Comparison of ENCODE assay signal across 1 cellular context in the genomic region with DNA sequence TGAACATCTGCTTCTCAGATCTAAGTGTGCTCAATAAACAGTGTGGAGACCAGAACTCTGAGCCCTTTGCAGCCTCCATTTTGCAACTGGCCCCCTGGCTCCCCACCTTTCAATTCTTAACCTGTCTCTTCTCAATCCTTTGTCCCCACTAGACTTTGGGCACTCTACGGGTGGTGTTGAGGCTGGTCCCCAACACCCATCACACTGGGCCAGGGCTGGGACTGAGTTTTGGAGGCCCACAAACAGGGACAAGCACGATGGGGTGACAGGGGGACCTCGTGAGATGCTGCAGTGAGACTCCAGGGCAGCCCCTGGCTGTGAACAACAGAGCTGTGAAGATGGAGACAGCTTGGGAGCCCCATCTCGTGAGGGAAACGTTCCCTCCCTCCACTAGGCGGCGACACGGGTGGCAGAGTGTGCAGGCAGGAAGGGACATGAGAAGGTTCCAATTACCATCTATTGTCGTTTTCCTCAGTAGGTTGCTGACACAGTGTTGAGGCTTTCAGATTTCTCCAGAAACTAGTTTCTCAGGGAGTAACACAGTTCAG.
TF ChIP-seq lines count a peak whose summit lies in the region.

No MANE protein-coding gene starts in this region.

TF ChIP-seq in H1, 55 proteins besides CTCF, POLR2A, EP300 and RAD21:
- no peak for TF ChIP-seq ATF2 (IDR thresholded peaks at IDR 0.05; ENCODE audit: low read length)
- peak; percentile 51; the same call in 1 of the 2 replicates for TF ChIP-seq MAX (IDR thresholded peaks at IDR 0.05)
- no peak for TF ChIP-seq ZNF274 (IDR thresholded peaks at IDR 0.05; ENCODE audit: borderline replicate concordance, extremely low read depth, low read length)
- TF ChIP-seq TAF1 (IDR thresholded peaks at IDR 0.05; ENCODE audit: low read depth, low read length) = no peak
- no peak for TF ChIP-seq ASH2L (IDR thresholded peaks at IDR 0.05; ENCODE audit: low read length)
- TF ChIP-seq, protein P1, sequence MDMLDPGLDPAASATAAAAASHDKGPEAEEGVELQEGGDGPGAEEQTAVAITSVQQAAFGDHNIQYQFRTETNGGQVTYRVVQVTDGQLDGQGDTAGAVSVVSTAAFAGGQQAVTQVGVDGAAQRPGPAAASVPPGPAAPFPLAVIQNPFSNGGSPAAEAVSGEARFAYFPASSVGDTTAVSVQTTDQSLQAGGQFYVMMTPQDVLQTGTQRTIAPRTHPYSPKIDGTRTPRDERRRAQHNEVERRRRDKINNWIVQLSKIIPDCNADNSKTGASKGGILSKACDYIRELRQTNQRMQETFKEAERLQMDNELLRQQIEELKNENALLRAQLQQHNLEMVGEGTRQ (IDR thresholded peaks at IDR 0.05; ENCODE audit: low read length) = no peak
- peak; percentile 48; the same call in 1 of the 2 replicates for TF ChIP-seq BACH1 (IDR thresholded peaks at IDR 0.05; ENCODE audit: low read length)
- no peak for TF ChIP-seq CHD7 (IDR thresholded peaks at IDR 0.05; ENCODE audit: insufficient replicate concordance, low read length)
- TF ChIP-seq CHD1 (IDR thresholded peaks at IDR 0.05; ENCODE audit: low read depth, low read length) = no peak
- TF ChIP-seq MAFK (IDR thresholded peaks at IDR 0.05; ENCODE audit: low read depth, low read length) = no peak
- no peak for TF ChIP-seq TCF12 (IDR thresholded peaks at IDR 0.05; ENCODE audit: low read depth, low read length)
- TF ChIP-seq TEAD4 (IDR thresholded peaks at IDR 0.05; ENCODE audit: low read depth, low read length) = no peak
- no peak for TF ChIP-seq SRF (IDR thresholded peaks at IDR 0.05; ENCODE audit: low read depth, low read length)
- TF ChIP-seq YY1 (IDR thresholded peaks at IDR 0.05; ENCODE audit: low read depth, low read length) = 0 out of 2 replicates have a peak, but pooled peaks have one; percentile 21
- TF ChIP-seq RFX5 (IDR thresholded peaks at IDR 0.05; ENCODE audit: borderline replicate concordance, low read depth, low read length) = no peak
- no peak for TF ChIP-seq SAP30 (IDR thresholded peaks at IDR 0.05; ENCODE audit: insufficient read depth, insufficient replicate concordance, low read length)
- TF ChIP-seq SIN3A (conservative IDR thresholded peaks at IDR 0.05 in 1 of 2, IDR thresholded peaks at IDR 0.05 in 1 of 2; ENCODE audit: low read depth in 1 of 2, low read length in 2 of 2) = 0 out of 4 replicates have a peak, but pooled peaks of 1 of the 2 experiments have one; percentile 28
- TF ChIP-seq NANOG (IDR thresholded peaks at IDR 0.05; ENCODE audit: insufficient read depth, low read depth, low read length, poor library complexity, severe bottlenecking) = no peak
- TF ChIP-seq BCL11A (IDR thresholded peaks at IDR 0.05; ENCODE audit: low read depth in 2 of 2, low read length in 2 of 2) = no peak
- no peak for TF ChIP-seq PHF8 (conservative IDR thresholded peaks at IDR 0.05; ENCODE audit: low read depth, low read length)
- no peak for TF ChIP-seq KDM4A (IDR thresholded peaks at IDR 0.05; ENCODE audit: low read depth, low read length, severe bottlenecking)
- TF ChIP-seq KDM1A (IDR thresholded peaks at IDR 0.05; ENCODE audit: borderline replicate concordance, low read length) = no peak
- TF ChIP-seq CEBPB (IDR thresholded peaks at IDR 0.05; ENCODE audit: low read depth, low read length) = no peak
- TF ChIP-seq CREB1 (IDR thresholded peaks at IDR 0.05) = peak; percentile 16; the same call in 1 of the 2 replicates
- TF ChIP-seq SP4 (IDR thresholded peaks at IDR 0.05; ENCODE audit: low read length) = no peak
- no peak for TF ChIP-seq KDM5A (IDR thresholded peaks at IDR 0.05; ENCODE audit: low read length)
- no peak for TF ChIP-seq SIX5 (IDR thresholded peaks at IDR 0.05; ENCODE audit: low read depth, low read length)
- no peak for TF ChIP-seq CTBP2 (IDR thresholded peaks at IDR 0.05; ENCODE audit: borderline replicate concordance, insufficient read depth, insufficient read length, low read length)
- no peak for TF ChIP-seq BRCA1 (IDR thresholded peaks at IDR 0.05; ENCODE audit: low read depth, low read length)
- TF ChIP-seq TBP (IDR thresholded peaks at IDR 0.05; ENCODE audit: low read depth, low read length) = no peak
- TF ChIP-seq JUN (IDR thresholded peaks at IDR 0.05; ENCODE audit: low read depth, low read length) = no peak
- TF ChIP-seq SP2 (IDR thresholded peaks at IDR 0.05; ENCODE audit: low read length) = no peak
- no peak for TF ChIP-seq SUZ12 (IDR thresholded peaks at IDR 0.05; ENCODE audit: low read length)
- no peak for TF ChIP-seq SIRT6 (IDR thresholded peaks at IDR 0.05; ENCODE audit: low read length)
- TF ChIP-seq RNF2 (IDR thresholded peaks at IDR 0.05; ENCODE audit: borderline replicate concordance, low read depth, low read length, missing control alignments, poor library complexity, severe bottlenecking) = no peak
- no peak for TF ChIP-seq RBBP5 (IDR thresholded peaks at IDR 0.05; ENCODE audit: borderline replicate concordance, low read depth, low read length)
TF ChIP-seq in H1: peak in this region for 5.
